Comparison of ENCODE assay signal across 24 cellular contexts in genomic region chr12:73180734-73181133, GRCh38.
"Had no signal": no experiment of that assay in that cellular context is flagged by ENCODE, and none has a peak within 500 bp of the region (broad histone marks: within the 10 kb centered on the region; RNA-seq: fewer than 3 reads in every experiment).

No MANE protein-coding gene starts in this region.

- H3K9ac ChIP-seq: neural progenitor cell had no signal

- H3K4me2 ChIP-seq: neural progenitor cell had no signal

- H3K27ac ChIP-seq: coronary artery, esophagus muscularis mucosa, foreskin keratinocyte, lower lobe of right lung, neural progenitor cell, prostate gland, right atrium auricular region, sigmoid colon, stomach, thyroid gland had no signal

- H3K27ac Mint-ChIP-seq: immature natural killer cell; memory B cell; naive thymus-derived CD4-positive, alpha-beta T cell; nephron; neural progenitor cell had no signal

- H3K27me3 ChIP-seq: esophagus muscularis mucosa, foreskin keratinocyte, neural progenitor cell, right atrium auricular region, sigmoid colon, stomach, thyroid gland had no signal

- ATAC-seq: foreskin keratinocyte; left ventricle myocardium superior; lower lobe of right lung; naive thymus-derived CD4-positive, alpha-beta T cell had no signal

- H3K36me3 ChIP-seq: esophagus muscularis mucosa, lower lobe of right lung, neural progenitor cell, prostate gland, right atrium auricular region, sigmoid colon, stomach, thyroid gland had no signal

- H3K4me3 Mint-ChIP-seq: immature natural killer cell; memory B cell; naive thymus-derived CD4-positive, alpha-beta T cell; nephron; neural progenitor cell had no signal

- H3K9me3 ChIP-seq: prostate gland, thyroid gland had no signal

- H3K4me1 ChIP-seq: esophagus muscularis mucosa, foreskin keratinocyte, lower lobe of right lung, neural progenitor cell, prostate gland, right atrium auricular region, sigmoid colon, stomach, thyroid gland had no signal

- DNase-seq: dermis blood vessel endothelial cell; effector memory CD4-positive, alpha-beta T cell; foreskin keratinocyte; hypothalamus; immature natural killer cell; left ventricle myocardium superior; lower lobe of right lung; midbrain; naive thymus-derived CD4-positive, alpha-beta T cell; nucleus accumbens; sigmoid colon; stimulated activated CD4-positive, alpha-beta T cell treated with anti-CD3 and anti-CD28 coated beads, Interleukin-2, amount 100 ng/mL, for 24 hours; stimulated activated CD4-positive, alpha-beta T cell treated with anti-CD3 and anti-CD28 coated beads, Interleukin-4, amount 100 ng/mL, for 4 hours; stimulated activated naive CD4-positive, alpha-beta T cell treated with Interleukin-2 at 50 U/mL for 16 hours; stomach; thyroid gland; trophoblast cell had no signal

- H3K4me3 ChIP-seq: coronary artery, esophagus muscularis mucosa, lower lobe of right lung, neural progenitor cell, prostate gland, right atrium auricular region, sigmoid colon, stomach, thyroid gland had no signal

- H3K4me1 Mint-ChIP-seq: immature natural killer cell; memory B cell; naive thymus-derived CD4-positive, alpha-beta T cell; nephron had no signal

- H3K36me3 Mint-ChIP-seq: memory B cell; naive thymus-derived CD4-positive, alpha-beta T cell; neural progenitor cell had no signal
